In the genomic region with DNA sequence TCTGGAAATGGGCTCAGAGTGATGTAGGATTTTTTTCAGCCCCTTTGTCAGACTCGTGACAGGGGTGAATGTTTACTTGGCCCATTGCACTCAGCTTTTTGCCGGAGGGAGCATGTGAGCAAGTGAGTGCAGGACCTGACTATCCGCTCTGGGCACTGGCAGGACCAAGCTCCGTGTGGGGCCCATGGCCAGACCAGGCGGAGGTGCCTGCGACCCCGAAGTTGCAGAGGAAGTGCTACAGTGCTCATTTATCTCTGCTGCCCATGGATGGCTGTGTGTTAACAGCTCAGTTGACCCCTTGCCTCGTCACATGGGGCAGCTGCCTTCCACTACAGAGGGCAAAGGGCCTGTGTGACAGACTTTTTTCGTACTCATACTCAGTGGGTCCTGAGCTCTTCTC, we compare ENCODE assay signal across 6 cellular contexts.
"Had no signal": no experiment of that assay in that cellular context is flagged by ENCODE, and none has a peak within 500 bp of the region (broad histone marks: within the 10 kb centered on the region; RNA-seq: fewer than 3 reads in every experiment).

No MANE protein-coding gene starts in this region.

- H3K27ac ChIP-seq: HL-60 had no signal

- DNase-seq: IMR-90, KBM-7, KG1 had no signal

- H3K4me3 ChIP-seq: K562 had no signal

- ATAC-seq: HepG2, K562 had no signal
